33 cellular contexts compared by ENCODE assay signal in the genomic region with DNA sequence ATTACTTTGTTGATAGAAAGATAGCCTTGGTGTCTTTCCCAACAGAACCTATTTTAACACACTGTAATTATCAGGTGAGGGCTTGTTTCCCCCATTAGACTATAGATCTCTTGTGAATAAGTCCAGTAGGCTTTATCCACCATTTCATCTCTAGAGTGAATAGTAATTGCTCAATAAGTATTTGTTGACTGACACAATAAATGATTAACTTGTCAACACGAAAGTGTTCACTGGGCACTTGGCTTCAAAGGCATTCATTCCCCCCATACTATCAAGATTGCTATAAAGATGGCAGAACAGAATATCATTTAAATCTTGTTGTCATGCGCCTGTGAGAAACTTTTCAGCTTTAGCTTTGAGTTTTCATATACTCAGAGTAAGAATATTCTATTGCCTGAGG.
"Had no signal": no experiment of that assay in that cellular context is flagged by ENCODE, and none has a peak within 500 bp of the region (broad histone marks: within the 10 kb centered on the region; RNA-seq: fewer than 3 reads in every experiment).

No MANE protein-coding gene starts in this region.

- H3K27me3 Mint-ChIP-seq: naive thymus-derived CD8-positive, alpha-beta T cell; natural killer cell treated with Interleukin-12 subunit alpha and Interleukin-12 subunit beta and Interleukin-15 and Interleukin-18, amount 100 ng/mL, for 72 hours; progenitor cell of endocrine pancreas; stimulated activated memory B cell treated with anti-CD40 and anti-IgM and Interleukin-4, amounts not matched to agents 10 μg/mL and 1 μg/mL and 100 μg/mL, for 72 hours; stimulated activated naive CD8-positive, alpha-beta T cell treated with anti-CD3 and anti-CD28 coated beads, Interleukin-15, amount 100 ng/mL, for 72 hours; type B pancreatic cell had no signal

- H3K27ac ChIP-seq: neutrophil, ovary, parathyroid adenoma, psoas muscle, skin epidermis, spleen, suprapubic skin, testis, tibial artery, transverse colon, upper lobe of right lung, uterus had no signal

- H3K4me1 Mint-ChIP-seq: naive thymus-derived CD8-positive, alpha-beta T cell; nephron progenitor cell; neural crest cell; stimulated activated memory B cell treated with anti-CD40 and anti-IgM and Interleukin-4, amounts not matched to agents 10 μg/mL and 1 μg/mL and 100 μg/mL, for 72 hours; stimulated activated naive CD8-positive, alpha-beta T cell treated with anti-CD3 and anti-CD28 coated beads, Interleukin-15, amount 100 ng/mL, for 72 hours had no signal

- H3K9ac ChIP-seq: parathyroid adenoma had no signal

- H3K79me2 ChIP-seq: parathyroid adenoma had no signal

- H3K4me3 Mint-ChIP-seq: naive thymus-derived CD8-positive, alpha-beta T cell; natural killer cell treated with Interleukin-12 subunit alpha and Interleukin-12 subunit beta and Interleukin-15 and Interleukin-18, amount 100 ng/mL, for 72 hours; nephron progenitor cell; neural crest cell; stimulated activated memory B cell treated with anti-CD40 and anti-IgM and Interleukin-4, amounts not matched to agents 10 μg/mL and 1 μg/mL and 100 μg/mL, for 72 hours; stimulated activated naive CD8-positive, alpha-beta T cell treated with anti-CD3 and anti-CD28 coated beads, Interleukin-15, amount 100 ng/mL, for 72 hours; type B pancreatic cell had no signal

- H3K36me3 ChIP-seq: neutrophil, ovary, spleen, suprapubic skin, tibial artery, transverse colon, upper lobe of right lung, uterus had no signal

- H3K9me3 Mint-ChIP-seq: nephron progenitor cell; neural crest cell; stimulated activated memory B cell treated with anti-CD40 and anti-IgM and Interleukin-4, amounts not matched to agents 10 μg/mL and 1 μg/mL and 100 μg/mL, for 72 hours; stimulated activated naive CD8-positive, alpha-beta T cell treated with anti-CD3 and anti-CD28 coated beads, Interleukin-15, amount 100 ng/mL, for 72 hours; type B pancreatic cell had no signal

- H3K9me3 ChIP-seq: neutrophil, ovary, psoas muscle, suprapubic skin, testis, tibial artery, transverse colon, upper lobe of right lung, uterus had no signal

- DNase-seq: naive thymus-derived CD8-positive, alpha-beta T cell; nephron progenitor cell; nucleus accumbens; ovary; posterior cingulate gyrus; psoas muscle; right cardiac atrium; spleen; stimulated activated CD4-positive, alpha-beta T cell treated with anti-CD3 and anti-CD28 coated beads, Interleukin-12 subunit alpha, Interleukin-12 subunit beta, amount 100 ng/mL, for 4 hours; stimulated activated CD4-positive, alpha-beta T cell treated with anti-CD3 and anti-CD28 coated beads, Interleukin-1b, Interleukin-23, amount 100 ng/mL, for 48 hours; stimulated activated CD4-positive, alpha-beta T cell treated with anti-CD3 and anti-CD28 coated beads, Interleukin-4, amount 100 ng/mL, for 1 hour; stimulated activated CD4-positive, alpha-beta T cell treated with anti-CD3 and anti-CD28 coated beads, Interleukin-4, amount 100 ng/mL, for 4 hours; stimulated activated CD8-positive, alpha-beta memory T cell treated with anti-CD3 and anti-CD28 coated beads, Interleukin-4, amount 100 ng/mL, for 48 hours; stimulated activated naive CD4-positive, alpha-beta T cell; stimulated activated naive CD8-positive, alpha-beta T cell treated with anti-CD3 and anti-CD28 coated beads, Interleukin-15, amount 100 ng/mL, for 72 hours; stimulated activated naive CD8-positive, alpha-beta T cell treated with anti-CD3 and anti-CD28 coated beads, Interleukin-15, Interleukin-2, amounts not matched to agents 100 U/mL and 50 U/mL, for 24 hours; substantia nigra; testis; tibial artery; transverse colon; upper lobe of right lung; uterus had no signal

- H3K4me1 ChIP-seq: parathyroid adenoma, psoas muscle, spleen, suprapubic skin, testis, tibial artery, transverse colon, upper lobe of right lung, uterus had no signal

- H3K27ac Mint-ChIP-seq: naive thymus-derived CD8-positive, alpha-beta T cell; natural killer cell treated with Interleukin-12 subunit alpha and Interleukin-12 subunit beta and Interleukin-15 and Interleukin-18, amount 100 ng/mL, for 72 hours; nephron progenitor cell; progenitor cell of endocrine pancreas; stimulated activated memory B cell treated with anti-CD40 and anti-IgM and Interleukin-4, amounts not matched to agents 10 μg/mL and 1 μg/mL and 100 μg/mL, for 72 hours; stimulated activated naive CD8-positive, alpha-beta T cell treated with anti-CD3 and anti-CD28 coated beads, Interleukin-15, amount 100 ng/mL, for 72 hours; type B pancreatic cell had no signal

- ATAC-seq: naive thymus-derived CD8-positive, alpha-beta T cell; natural killer cell treated with Interleukin-12 subunit alpha and Interleukin-12 subunit beta and Interleukin-15 and Interleukin-18, amount 100 ng/mL, for 72 hours; psoas muscle; right cardiac atrium; sciatic nerve; stimulated activated memory B cell treated with anti-CD40 and anti-IgM and Interleukin-4, amounts not matched to agents 10 μg/mL and 1 μg/mL and 100 μg/mL, for 72 hours; stimulated activated naive CD8-positive, alpha-beta T cell treated with anti-CD3 and anti-CD28 coated beads, Interleukin-15, amount 100 ng/mL, for 72 hours; stimulated activated naive CD8-positive, alpha-beta T cell treated with anti-CD3 and anti-CD28 coated beads, Interleukin-15, Interleukin-2, amounts not matched to agents 100 U/mL and 50 U/mL, for 24 hours; upper lobe of right lung had no signal

- H2AFZ ChIP-seq: parathyroid adenoma had no signal

- H3K36me3 Mint-ChIP-seq: naive thymus-derived CD8-positive, alpha-beta T cell; natural killer cell treated with Interleukin-12 subunit alpha and Interleukin-12 subunit beta and Interleukin-15 and Interleukin-18, amount 100 ng/mL, for 72 hours; stimulated activated memory B cell treated with anti-CD40 and anti-IgM and Interleukin-4, amounts not matched to agents 10 μg/mL and 1 μg/mL and 100 μg/mL, for 72 hours; type B pancreatic cell had no signal

- H3K4me2 ChIP-seq: smooth muscle cell had no signal

- H3K4me3 ChIP-seq: ovary, psoas muscle, skin epidermis, smooth muscle cell, spleen, suprapubic skin, testis, tibial artery, transverse colon, upper lobe of right lung, uterus had no signal

- H3K27me3 ChIP-seq: neutrophil, ovary, spleen, suprapubic skin, testis, tibial artery, transverse colon, upper lobe of right lung, uterus had no signal
